8 cellular contexts compared by ENCODE assay signal in the genomic region with DNA sequence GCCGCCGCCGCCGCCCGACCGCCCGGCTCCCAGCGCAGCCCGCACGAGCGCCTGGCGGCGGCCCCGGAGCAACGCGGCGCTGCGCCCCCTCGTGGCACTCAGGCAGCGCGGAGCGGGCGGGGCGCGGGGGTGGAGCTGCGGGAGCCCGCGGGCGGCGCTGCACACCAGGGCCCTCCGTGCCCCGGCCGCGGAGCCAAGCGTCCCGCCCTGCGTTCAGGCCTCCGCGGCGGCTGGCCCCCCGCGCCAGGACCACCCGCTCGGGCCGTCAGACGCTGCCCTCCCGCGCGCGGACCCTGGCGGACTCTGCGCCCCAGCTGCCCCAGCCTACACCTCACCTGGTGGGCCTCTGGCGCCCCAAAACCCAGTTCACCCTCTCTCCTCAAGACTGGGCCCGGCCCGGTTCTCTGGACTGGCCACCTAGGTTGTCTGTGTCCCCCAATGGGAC. TPM values are rescaled to one million over a fixed set of nuclear protein-coding genes. Genes with fewer than 3 reads are reported as not detected.
A peak's percentile ranks its signal among the peaks of the same experiment; 100 is the strongest.
DNase-seq lines count a peak whose midpoint lies in the region; ATAC-seq and TF ChIP-seq lines count a peak whose summit lies in the region.

A gene (minus strand): TSS at position 75 of the 445 bp plus-strand sequence. CDS start 71,159 bp downstream, outside the sequence.

- POLR2A ChIA-PET in OCI-LY7 (lab: Charles Lee): no interaction called here

- no peak within 1 kb of the TSS for H3K27ac ChIP-seq in OCI-LY7 (ENCODE audit: low read depth, low read length, poor library complexity, severe bottlenecking)

- no TSS peak for BruUV-seq in OCI-LY7 (replicated peaks; lab: Mats Ljungman, UMichigan)

- H2AFZ ChIP-seq in OCI-LY7 (ENCODE audit: low read length): no peak within 1 kb of the TSS

- H3K4me1 Mint-ChIP-seq in memory B cell: peaks cover 6% of the 10 kb centered on the region

- CTCF ChIA-PET in OCI-LY7 (lab: Charles Lee; ENCODE audit: unreplicated experiment): no interaction called here

- no peaks in the 10 kb centered on the region for H3K36me3 Mint-ChIP-seq in memory B cell

- no peak within 1 kb of the TSS for H3K4me2 ChIP-seq in OCI-LY7 (ENCODE audit: low read length)

- no peak within 1 kb of the TSS for H3K4me3 ChIP-seq in OCI-LY7 (ENCODE audit: low read depth, low read length, poor library complexity, severe bottlenecking)

- ATAC-seq in GM21515 (IDR thresholded peaks at IDR 0.05; ENCODE audit: unreplicated experiment): peak; percentile 71
- ATAC-seq in memory B cell (ENCODE audit: low read depth): peak; percentile 97

- TF ChIP-seq CTCF in OCI-LY7 (conservative IDR thresholded peaks at IDR 0.05; ENCODE audit: low read length): no peak

- no peaks in the 10 kb centered on the region for H3K9me3 ChIP-seq in OCI-LY7 (ENCODE audit: low read length)

- H3K36me3 ChIP-seq in OCI-LY7 (ENCODE audit: insufficient read depth, low read length): no peaks in the 10 kb centered on the region

- no peaks in the 10 kb centered on the region for H3K9me2 ChIP-seq in OCI-LY7 (ENCODE audit: insufficient read depth, low read length)

- H3K27me3 Mint-ChIP-seq in memory B cell: peaks cover 32% of the 10 kb centered on the region

- no peaks in the 10 kb centered on the region for H4K20me1 ChIP-seq in OCI-LY7 (ENCODE audit: insufficient read depth, low read length)

- no peaks in the 10 kb centered on the region for H3K79me2 ChIP-seq in OCI-LY7 (ENCODE audit: insufficient read depth, low read depth, low read length)

- peak; percentile 9 for DNase-seq in COLO829 (ENCODE audit: low spot score)
- peak; percentile 60 for DNase-seq in NCI-H1048 (lab: John Stamatoyannopoulos, UW)
- peak; percentile 65 to 68 for DNase-seq in activated CD4-positive, alpha-beta T cell treated with anti-CD3 and anti-CD28 coated beads, Interleukin-2, amount 50 U/mL, for 48 hours
- DNase-seq in effector CD4-positive, alpha-beta T cell: peak; percentile 36
- DNase-seq in memory B cell (ENCODE audit: low spot score in 2 of 2): peak; percentile 50 to 52
- peak; percentile 18 for DNase-seq in stimulated activated CD8-positive, alpha-beta memory T cell treated with anti-CD3 and anti-CD28 coated beads, Interleukin-15, amount 100 ng/mL, for 1 hour (ENCODE audit: low read depth)
- no peak for DNase-seq in OCI-LY7 (ENCODE audit: low spot score)

- intact Hi-C loops in OCI-LY7 (cut with micrococcal nuclease; ENCODE audit: unreplicated experiment): no loop called here

- H3K4me1 ChIP-seq in OCI-LY7 (ENCODE audit: insufficient read depth, low read length, poor library complexity, severe bottlenecking): no peaks in the 10 kb centered on the region

- H3K4me3 Mint-ChIP-seq in memory B cell: peak within 1 kb of the TSS; percentile 81

- peaks cover 4% of the 10 kb centered on the region for H3K9me3 Mint-ChIP-seq in memory B cell

- H3K27ac Mint-ChIP-seq in memory B cell: no peak within 1 kb of the TSS

RNA-seq across cellular contexts. Expression of the gene that starts here (rescaled TPM):
- total RNA-seq in OCI-LY7 (2014; rRNA removed; shearing (Covaris generic)): not detected in 2 replicates
- total RNA-seq in OCI-LY7 (2022): not detected in 2 replicates
